In genomic region chr18:31738460-31739407, GRCh38 we compare ENCODE assay signal across 1 cellular context.
TF ChIP-seq lines count a peak whose summit lies in the region.

No MANE protein-coding gene starts in this region.

TF ChIP-seq in HCT116, 20 proteins besides CTCF, POLR2A, EP300 and RAD21:
- TF ChIP-seq SRF (IDR thresholded peaks at IDR 0.05; ENCODE audit: low read depth) (0 out of 2 replicates have a peak, but pooled peaks have one; percentile 28), CBX3 (IDR thresholded peaks at IDR 0.05; ENCODE audit: low read depth) (peak; percentile 85), ZNF274 (IDR thresholded peaks at IDR 0.05; ENCODE audit: low read depth, low read length) (no peak), FOSL1 (IDR thresholded peaks at IDR 0.05; ENCODE audit: low read depth) (peak; percentile 76), SP1 (IDR thresholded peaks at IDR 0.05; ENCODE audit: low read depth) (no peak), CEBPB (IDR thresholded peaks at IDR 0.05; ENCODE audit: low read depth) (no peak), SIN3A (IDR thresholded peaks at IDR 0.05; ENCODE audit: low read depth) (no peak), EGR1 (IDR thresholded peaks at IDR 0.05; ENCODE audit: low read depth) (no peak), ELF1 (IDR thresholded peaks at IDR 0.05; ENCODE audit: borderline replicate concordance, low read depth) (no peak), TCF7L2 (IDR thresholded peaks at IDR 0.05; ENCODE audit: borderline replicate concordance, extremely low read depth, insufficient read depth, insufficient read length) (no peak), YY1 (IDR thresholded peaks at IDR 0.05; ENCODE audit: extremely low read depth, insufficient replicate concordance, low read depth, low read length) (no peak), JUND (IDR thresholded peaks at IDR 0.05) (peak; percentile 34; the same call in 1 of the 2 replicates), POLR2AphosphoS5 (IDR thresholded peaks at IDR 0.05; ENCODE audit: low read depth, low read length) (no peak), EZH2phosphoT487 (IDR thresholded peaks at IDR 0.05; ENCODE audit: borderline replicate concordance) (no peak), EZH2 (IDR thresholded peaks at IDR 0.05) (no peak), MAX (IDR thresholded peaks at IDR 0.05) (peak; percentile 38; the same call in 1 of the 2 replicates), ZFX (IDR thresholded peaks at IDR 0.05) (no peak)
- TF ChIP-seq, protein P1, sequence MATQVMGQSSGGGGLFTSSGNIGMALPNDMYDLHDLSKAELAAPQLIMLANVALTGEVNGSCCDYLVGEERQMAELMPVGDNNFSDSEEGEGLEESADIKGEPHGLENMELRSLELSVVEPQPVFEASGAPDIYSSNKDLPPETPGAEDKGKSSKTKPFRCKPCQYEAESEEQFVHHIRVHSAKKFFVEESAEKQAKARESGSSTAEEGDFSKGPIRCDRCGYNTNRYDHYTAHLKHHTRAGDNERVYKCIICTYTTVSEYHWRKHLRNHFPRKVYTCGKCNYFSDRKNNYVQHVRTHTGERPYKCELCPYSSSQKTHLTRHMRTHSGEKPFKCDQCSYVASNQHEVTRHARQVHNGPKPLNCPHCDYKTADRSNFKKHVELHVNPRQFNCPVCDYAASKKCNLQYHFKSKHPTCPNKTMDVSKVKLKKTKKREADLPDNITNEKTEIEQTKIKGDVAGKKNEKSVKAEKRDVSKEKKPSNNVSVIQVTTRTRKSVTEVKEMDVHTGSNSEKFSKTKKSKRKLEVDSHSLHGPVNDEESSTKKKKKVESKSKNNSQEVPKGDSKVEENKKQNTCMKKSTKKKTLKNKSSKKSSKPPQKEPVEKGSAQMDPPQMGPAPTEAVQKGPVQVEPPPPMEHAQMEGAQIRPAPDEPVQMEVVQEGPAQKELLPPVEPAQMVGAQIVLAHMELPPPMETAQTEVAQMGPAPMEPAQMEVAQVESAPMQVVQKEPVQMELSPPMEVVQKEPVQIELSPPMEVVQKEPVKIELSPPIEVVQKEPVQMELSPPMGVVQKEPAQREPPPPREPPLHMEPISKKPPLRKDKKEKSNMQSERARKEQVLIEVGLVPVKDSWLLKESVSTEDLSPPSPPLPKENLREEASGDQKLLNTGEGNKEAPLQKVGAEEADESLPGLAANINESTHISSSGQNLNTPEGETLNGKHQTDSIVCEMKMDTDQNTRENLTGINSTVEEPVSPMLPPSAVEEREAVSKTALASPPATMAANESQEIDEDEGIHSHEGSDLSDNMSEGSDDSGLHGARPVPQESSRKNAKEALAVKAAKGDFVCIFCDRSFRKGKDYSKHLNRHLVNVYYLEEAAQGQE (IDR thresholded peaks at IDR 0.05; ENCODE audit: low read depth), result no peak
- TF ChIP-seq, protein P2, sequence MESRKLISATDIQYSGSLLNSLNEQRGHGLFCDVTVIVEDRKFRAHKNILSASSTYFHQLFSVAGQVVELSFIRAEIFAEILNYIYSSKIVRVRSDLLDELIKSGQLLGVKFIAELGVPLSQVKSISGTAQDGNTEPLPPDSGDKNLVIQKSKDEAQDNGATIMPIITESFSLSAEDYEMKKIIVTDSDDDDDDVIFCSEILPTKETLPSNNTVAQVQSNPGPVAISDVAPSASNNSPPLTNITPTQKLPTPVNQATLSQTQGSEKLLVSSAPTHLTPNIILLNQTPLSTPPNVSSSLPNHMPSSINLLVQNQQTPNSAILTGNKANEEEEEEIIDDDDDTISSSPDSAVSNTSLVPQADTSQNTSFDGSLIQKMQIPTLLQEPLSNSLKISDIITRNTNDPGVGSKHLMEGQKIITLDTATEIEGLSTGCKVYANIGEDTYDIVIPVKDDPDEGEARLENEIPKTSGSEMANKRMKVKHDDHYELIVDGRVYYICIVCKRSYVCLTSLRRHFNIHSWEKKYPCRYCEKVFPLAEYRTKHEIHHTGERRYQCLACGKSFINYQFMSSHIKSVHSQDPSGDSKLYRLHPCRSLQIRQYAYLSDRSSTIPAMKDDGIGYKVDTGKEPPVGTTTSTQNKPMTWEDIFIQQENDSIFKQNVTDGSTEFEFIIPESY (IDR thresholded peaks at IDR 0.05; ENCODE audit: extremely low read depth, insufficient replicate concordance, low read length), result no peak
- TF ChIP-seq, protein P3, sequence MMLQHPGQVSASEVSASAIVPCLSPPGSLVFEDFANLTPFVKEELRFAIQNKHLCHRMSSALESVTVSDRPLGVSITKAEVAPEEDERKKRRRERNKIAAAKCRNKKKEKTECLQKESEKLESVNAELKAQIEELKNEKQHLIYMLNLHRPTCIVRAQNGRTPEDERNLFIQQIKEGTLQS (IDR thresholded peaks at IDR 0.05), result peak; percentile 13; the same call in 1 of the 2 replicates
